28 cellular contexts compared by ENCODE assay signal in the genomic region with DNA sequence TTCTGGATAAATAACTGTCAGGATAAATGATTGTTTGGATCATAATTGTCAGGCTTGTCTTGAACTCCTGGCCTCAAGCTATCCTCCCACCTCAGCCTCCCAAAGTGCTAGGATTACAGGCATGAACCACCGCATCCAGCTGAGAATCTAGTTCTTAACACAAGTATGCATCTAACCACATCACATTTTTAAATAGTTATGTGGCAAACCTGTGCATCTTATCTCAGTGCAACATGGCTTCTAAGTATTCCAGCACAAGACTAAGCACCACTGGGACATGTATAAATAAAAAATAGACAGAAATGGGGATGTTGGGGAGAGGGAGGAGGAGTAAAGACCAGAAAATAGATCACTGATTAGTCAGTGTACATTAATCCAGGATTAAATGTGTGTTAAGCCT.
"Had no signal": no experiment of that assay in that cellular context is flagged by ENCODE, and none has a peak within 500 bp of the region (broad histone marks: within the 10 kb centered on the region; RNA-seq: fewer than 3 reads in every experiment).

No MANE protein-coding gene starts in this region.

- H3K36me3 Mint-ChIP-seq: naive B cell; stimulated activated naive B cell treated with anti-CD40 and anti-IgM and Interleukin-4, amounts not matched to agents 10 μg/mL and 1 μg/mL and 100 μg/mL, for 72 hours; WTC11 had no signal

- H3K36me3 ChIP-seq: colonic mucosa, gastroesophageal sphincter, pancreas, suprapubic skin, tibial artery, upper lobe of right lung had no signal

- H2AFZ ChIP-seq: hepatocyte had no signal

- H3K27me3 Mint-ChIP-seq: activated CD4-positive, alpha-beta T cell treated with anti-CD3 and anti-CD28 coated beads, Interleukin-2, amount 10 ng/mL, durations not matched to agents 7 days and 5 days; activated T-helper 17 cell treated with anti-CD3 and anti-CD28 coated beads, Interleukin-2, amount 50 U/mL, for 72 hours; naive B cell; stimulated activated naive B cell treated with anti-CD40 and anti-IgM and Interleukin-4, amounts not matched to agents 10 μg/mL and 1 μg/mL and 100 μg/mL, for 72 hours had no signal

- H3K27me3 ChIP-seq: colonic mucosa, gastroesophageal sphincter, hepatocyte, pancreas, suprapubic skin, tibial artery, upper lobe of right lung had no signal

- H3K9me3 ChIP-seq: colonic mucosa, gastroesophageal sphincter, pancreas, psoas muscle, suprapubic skin, tibial artery, upper lobe of right lung had no signal

- H3K4me3 Mint-ChIP-seq: activated CD4-positive, alpha-beta memory T cell treated with anti-CD3 and anti-CD28 coated beads, Interleukin-2, amount 10 ng/mL, durations not matched to agents 7 days and 5 days; activated CD4-positive, alpha-beta T cell treated with anti-CD3 and anti-CD28 coated beads, Interleukin-2, amount 10 ng/mL, durations not matched to agents 7 days and 5 days; activated T-cell treated with anti-CD3 and anti-CD28 coated beads, Interleukin-2, amount 50 U/mL, for 4 hours; activated T-helper 17 cell treated with anti-CD3 and anti-CD28 coated beads, Interleukin-2, amount 50 U/mL, for 72 hours; neural crest cell; stimulated activated naive B cell treated with anti-CD40 and anti-IgM and Interleukin-4, amounts not matched to agents 10 μg/mL and 1 μg/mL and 100 μg/mL, for 72 hours; WTC11 had no signal

- H3K9me3 Mint-ChIP-seq: activated CD4-positive, alpha-beta memory T cell treated with anti-CD3 and anti-CD28 coated beads, Interleukin-2, amount 10 ng/mL, durations not matched to agents 7 days and 5 days; activated CD4-positive, alpha-beta T cell treated with anti-CD3 and anti-CD28 coated beads, Interleukin-2, amount 10 ng/mL, durations not matched to agents 7 days and 5 days; activated T-cell treated with anti-CD3 and anti-CD28 coated beads, Interleukin-2, amount 50 U/mL, for 4 hours; activated T-helper 17 cell treated with anti-CD3 and anti-CD28 coated beads, Interleukin-2, amount 50 U/mL, for 72 hours; stimulated activated naive B cell treated with anti-CD40 and anti-IgM and Interleukin-4, amounts not matched to agents 10 μg/mL and 1 μg/mL and 100 μg/mL, for 72 hours had no signal

- H3K27ac Mint-ChIP-seq: activated CD4-positive, alpha-beta memory T cell treated with anti-CD3 and anti-CD28 coated beads, Interleukin-2, amount 10 ng/mL, durations not matched to agents 7 days and 5 days; activated CD4-positive, alpha-beta T cell treated with anti-CD3 and anti-CD28 coated beads, Interleukin-2, amount 10 ng/mL, durations not matched to agents 7 days and 5 days; activated T-helper 17 cell treated with anti-CD3 and anti-CD28 coated beads, Interleukin-2, amount 50 U/mL, for 72 hours; naive B cell; stimulated activated naive B cell treated with anti-CD40 and anti-IgM and Interleukin-4, amounts not matched to agents 10 μg/mL and 1 μg/mL and 100 μg/mL, for 72 hours; WTC11 had no signal

- H3K4me1 Mint-ChIP-seq: activated CD4-positive, alpha-beta memory T cell treated with anti-CD3 and anti-CD28 coated beads, Interleukin-2, amount 10 ng/mL, durations not matched to agents 7 days and 5 days; activated CD4-positive, alpha-beta T cell treated with anti-CD3 and anti-CD28 coated beads, Interleukin-2, amount 10 ng/mL, durations not matched to agents 7 days and 5 days; activated T-helper 17 cell treated with anti-CD3 and anti-CD28 coated beads, Interleukin-2, amount 50 U/mL, for 72 hours; naive B cell; stimulated activated naive B cell treated with anti-CD40 and anti-IgM and Interleukin-4, amounts not matched to agents 10 μg/mL and 1 μg/mL and 100 μg/mL, for 72 hours; WTC11 had no signal

- H3K4me3 ChIP-seq: colonic mucosa, gastroesophageal sphincter, hepatocyte, pancreas, psoas muscle, suprapubic skin, tibial artery, upper lobe of right lung had no signal

- DNase-seq: activated CD4-positive, alpha-beta memory T cell treated with anti-CD3 and anti-CD28 coated beads, Interleukin-2, amount 10 ng/mL, durations not matched to agents 7 days and 5 days; activated CD4-positive, alpha-beta T cell treated with anti-CD3 and anti-CD28 coated beads for 1 hour; activated CD4-positive, alpha-beta T cell treated with anti-CD3 and anti-CD28 coated beads, Interleukin-2, amount 10 ng/mL, durations not matched to agents 7 days and 5 days; activated gamma-delta T cell treated with Interleukin-2 at 50 U/mL for 16 hours; activated naive CD4-positive, alpha-beta T cell treated with anti-CD3 and anti-CD28 coated beads, Interleukin-2, amount 50 U/mL, for 16 hours; activated T-cell treated with anti-CD3 and anti-CD28 coated beads, Interleukin-2, amount 50 U/mL, for 4 hours; amygdala; colonic mucosa; effector CD8-positive, alpha-beta T cell; erythroblast; left cardiac atrium; mammary epithelial cell; naive B cell; nucleus accumbens; pancreas; psoas muscle; stimulated activated CD4-positive, alpha-beta T cell treated with anti-CD3 and anti-CD28 coated beads, Interleukin-15, amount 100 ng/mL, for 24 hours; stimulated activated CD4-positive, alpha-beta T cell treated with anti-CD3 and anti-CD28 coated beads, Interleukin-2, amount 100 ng/mL, for 24 hours; stimulated activated naive B cell treated with anti-CD40 and anti-IgM and Interleukin-4, amounts not matched to agents 10 μg/mL and 1 μg/mL and 100 μg/mL, for 72 hours; T-helper 2 cell; tibial artery; upper lobe of right lung had no signal

- H3K4me2 ChIP-seq: hepatocyte had no signal

- H3K4me1 ChIP-seq: colonic mucosa, gastroesophageal sphincter, pancreas, psoas muscle, suprapubic skin, tibial artery, upper lobe of right lung had no signal

- H3K27ac ChIP-seq: colonic mucosa, gastroesophageal sphincter, hepatocyte, pancreas, psoas muscle, suprapubic skin, tibial artery, upper lobe of right lung had no signal

- ATAC-seq: activated T-cell treated with anti-CD3 and anti-CD28 coated beads, Interleukin-2, amount 50 U/mL, for 4 hours; activated T-helper 17 cell treated with anti-CD3 and anti-CD28 coated beads, Interleukin-2, amount 50 U/mL, for 72 hours; gastroesophageal sphincter; left cardiac atrium; pancreas; psoas muscle; stimulated activated naive B cell treated with anti-CD40 and anti-IgM and Interleukin-4, amounts not matched to agents 10 μg/mL and 1 μg/mL and 100 μg/mL, for 72 hours; upper lobe of right lung; WTC11 had no signal
